In the genomic region with DNA sequence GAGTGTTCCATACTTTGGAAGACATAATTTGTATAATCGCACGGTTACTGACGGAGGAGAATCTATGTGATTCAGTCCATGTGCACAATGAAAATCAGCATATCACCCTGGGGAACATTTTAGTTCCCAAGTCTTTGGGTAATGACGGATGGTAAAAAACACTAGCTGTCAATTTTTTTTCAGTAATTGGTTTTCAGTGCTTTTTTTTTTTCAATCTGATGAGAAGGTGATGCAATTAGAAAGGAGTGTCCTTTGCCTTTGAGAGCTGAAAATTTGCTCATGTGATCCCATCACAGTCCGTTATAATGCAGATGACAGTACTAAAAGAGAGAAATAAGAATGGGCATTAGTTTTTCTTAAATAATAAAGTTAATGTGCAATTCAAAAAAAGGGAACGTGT, we compare ENCODE assay signal across 8 cellular contexts.
"Had no signal": no experiment of that assay in that cellular context is flagged by ENCODE, and none has a peak within 500 bp of the region (broad histone marks: within the 10 kb centered on the region; RNA-seq: fewer than 3 reads in every experiment).

No MANE protein-coding gene starts in this region.

- H2AFZ ChIP-seq: GM23338 had no signal

- H3K27ac Mint-ChIP-seq: GM23338, H9, HFFc6, IgD-negative memory B cell had no signal

- H3K36me3 Mint-ChIP-seq: IgD-negative memory B cell had no signal

- H3K9me3 Mint-ChIP-seq: GM23338, H9, HFFc6, IgD-negative memory B cell had no signal

- H3K27ac ChIP-seq: HL-60 had no signal

- H3K4me1 Mint-ChIP-seq: GM23338, IgD-negative memory B cell had no signal

- H3K4me3 ChIP-seq: GM23338 had no signal

- H3K4me2 ChIP-seq: GM23338 had no signal

- H3K4me3 Mint-ChIP-seq: GM23338, H9, HFFc6, IgD-negative memory B cell had no signal

- DNase-seq: H9, HCEC 1CT, HFFc6, KG1 had no signal

- ATAC-seq: GM23338, HepG2 had no signal
